8 cellular contexts compared by ENCODE assay signal in the genomic region with DNA sequence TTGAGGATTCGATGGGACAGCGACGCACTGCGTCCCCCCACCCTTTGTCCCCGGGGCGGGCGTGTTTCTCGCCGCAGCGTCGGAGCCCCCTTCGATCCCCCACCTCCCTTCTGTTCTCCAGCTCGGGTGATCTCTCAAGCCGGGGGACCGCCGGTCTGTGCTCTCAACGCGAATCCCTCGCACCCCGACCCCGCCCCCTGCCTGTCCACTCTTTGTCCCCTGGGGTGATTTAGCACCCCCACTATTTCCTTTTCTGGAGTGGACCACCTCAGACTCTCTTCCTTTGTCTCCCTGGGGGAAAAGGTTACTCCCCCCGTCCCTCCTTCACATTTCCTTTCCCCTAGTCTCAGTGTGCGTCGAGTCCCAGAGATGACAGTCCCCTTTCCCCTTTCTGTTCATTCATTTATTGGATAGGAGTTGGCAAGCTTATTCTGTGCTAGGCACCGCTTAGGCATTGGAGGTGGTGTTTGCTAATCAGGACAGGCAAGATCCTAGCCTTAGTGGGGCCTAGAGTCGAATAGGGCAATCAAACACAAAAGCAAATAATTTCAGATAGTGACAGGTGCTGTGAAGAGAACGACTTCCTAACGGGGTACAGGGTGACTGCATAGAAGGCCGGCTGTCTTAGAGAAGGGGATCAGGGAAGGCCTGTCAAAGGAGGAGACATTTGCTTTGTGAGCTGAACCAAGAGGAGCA. TPM values are rescaled to one million over a fixed set of nuclear protein-coding genes. Genes with fewer than 3 reads are reported as not detected.
A peak's percentile ranks its signal among the peaks of the same experiment; 100 is the strongest.
DNase-seq lines count a peak whose midpoint lies in the region; ATAC-seq, FAIRE-seq and TF ChIP-seq lines count a peak whose summit lies in the region.

No MANE protein-coding gene starts in this region.

- peak overlapping the region; percentile 99 for H3K27ac Mint-ChIP-seq in T-helper 17 cell
- peak overlapping the region; percentile 44 for H3K27ac Mint-ChIP-seq in nephron progenitor cell

- no peak for FAIRE-seq in D721Med (lab: Jason Lieb, UNC)

- peak; percentile 6 for ATAC-seq in GM21717 (IDR thresholded peaks at IDR 0.05; ENCODE audit: unreplicated experiment)
- no peak for ATAC-seq in T-helper 17 cell

- H3K27me3 Mint-ChIP-seq in T-helper 17 cell (no peaks in the 10 kb centered on the region), nephron progenitor cell (ENCODE audit: low read depth, poor library complexity) (peaks cover 3% of the 10 kb centered on the region)

- TF ChIP-seq CTCF in epithelial cell of esophagus (IDR thresholded peaks at IDR 0.05; ENCODE audit: insufficient read depth, low read depth, low read length, missing control alignments) (no peak), nephron progenitor cell (IDR thresholded peaks at IDR 0.05) (no peak), D721Med (IDR thresholded peaks at IDR 0.05; ENCODE audit: insufficient read depth, missing control alignments) (no peak)

- peaks cover 32% of the 10 kb centered on the region for H3K4me1 ChIP-seq in ACC112 (ENCODE audit: control insufficient read depth, insufficient read depth, low read length, unreplicated experiment)

- no peaks in the 10 kb centered on the region for H3K36me3 ChIP-seq in ACC112 (ENCODE audit: insufficient read depth, low read length)

- peak overlapping the region; percentile 95 for H3K27ac ChIP-seq in ACC112 (ENCODE audit: low read depth, low read length)

- no peaks in the 10 kb centered on the region for H3K9me3 Mint-ChIP-seq in nephron progenitor cell

- H2AFZ ChIP-seq in ACC112 (ENCODE audit: low read length, unreplicated experiment), result no peak overlapping the region

- H3K4me3 Mint-ChIP-seq in T-helper 17 cell, result peak overlapping the region; percentile 100
- H3K4me3 Mint-ChIP-seq in nephron progenitor cell, result peak overlapping the region; percentile 93

- no peaks in the 10 kb centered on the region for H3K9me3 ChIP-seq in T-helper 17 cell (ENCODE audit: control insufficient read depth, low read length, poor library complexity, severe bottlenecking)

- H3K36me3 Mint-ChIP-seq in T-helper 17 cell (ENCODE audit: low read depth) (peaks cover 7% of the 10 kb centered on the region), nephron progenitor cell (ENCODE audit: low read depth) (no peaks in the 10 kb centered on the region)

- H3K4me1 Mint-ChIP-seq in T-helper 17 cell, result peaks cover 44% of the 10 kb centered on the region
- H3K4me1 Mint-ChIP-seq in nephron progenitor cell, result peaks cover 63% of the 10 kb centered on the region

- no peaks in the 10 kb centered on the region for H3K27me3 ChIP-seq in ACC112 (ENCODE audit: insufficient read depth, low read length)

- H3K79me2 ChIP-seq in ACC112 (ENCODE audit: control insufficient read depth, insufficient read depth, low read length, unreplicated experiment), result peaks cover 57% of the 10 kb centered on the region

- H3K4me3 ChIP-seq in ACC112 (ENCODE audit: low read depth, low read length) (peak overlapping the region; percentile 93), epithelial cell of esophagus (ENCODE audit: low read length) (peak overlapping the region; percentile 95)

- DNase-seq in T-helper 17 cell, result no peak
- no peak for DNase-seq in epithelial cell of esophagus (ENCODE audit: low read depth)
- DNase-seq in nephron progenitor cell, result peak; percentile 64
- DNase-seq in D721Med (ENCODE audit: insufficient read length, low spot score), result no peak
- DNase-seq in hippocampal formation (lab: John Stamatoyannopoulos, UW), result no peak
- DNase-seq in NCI-H2081 treated with DMSO at 0.1 percent for 48 hours (lab: John Stamatoyannopoulos, UW), result no peak

RNA-seq across cellular contexts. Expression of gene PTPN1, which starts 0.7 kb away (rescaled TPM):
- 10 to 100 TPM; 65.5 to 67.7 TPM for total RNA-seq in T-helper 17 cell
